In the genomic region with DNA sequence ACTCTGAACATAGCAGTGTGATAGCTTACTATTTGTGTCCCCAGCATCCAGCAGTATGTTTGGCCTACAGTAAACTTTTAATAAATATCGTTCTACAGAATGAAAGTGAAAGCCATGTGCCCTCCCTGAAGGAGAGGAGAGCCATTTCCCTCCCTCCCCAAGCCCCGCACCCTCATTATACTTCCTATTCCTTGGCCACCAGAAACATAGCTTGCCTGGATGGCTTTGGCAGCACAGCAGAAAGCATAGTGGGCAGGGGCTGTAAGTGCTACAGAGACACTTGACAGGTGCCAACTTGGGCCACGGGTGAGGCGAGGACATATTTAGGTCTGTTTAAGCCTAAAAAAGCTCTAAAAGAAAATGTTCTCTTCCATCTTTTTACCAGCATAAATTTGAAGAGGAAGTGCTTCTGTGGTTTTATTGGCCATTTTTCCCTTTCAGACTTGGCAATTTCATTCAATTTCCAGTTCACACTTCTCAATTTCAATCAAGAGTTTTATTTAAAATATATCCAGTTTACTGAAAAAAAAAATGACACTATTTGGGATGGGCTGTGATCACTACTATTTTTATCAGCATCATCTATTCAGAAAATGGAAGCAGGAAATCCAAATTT, we compare ENCODE assay signal across 16 cellular contexts. TPM values are rescaled to one million over a fixed set of nuclear protein-coding genes. Genes with fewer than 3 reads are reported as not detected.
DNase-seq lines count a peak whose midpoint lies in the region.
"Had no signal": no experiment of that assay in that cellular context is flagged by ENCODE, and none has a peak within 500 bp of the region (broad histone marks: within the 10 kb centered on the region; RNA-seq: fewer than 3 reads in every experiment).

No MANE protein-coding gene starts in this region.

- H3K9me2 ChIP-seq in GM23248 (ENCODE audit: insufficient read depth), result no peaks in the 10 kb centered on the region

- peak overlapping the region; percentile 82 for H4K8ac ChIP-seq in mesenchymal stem cell (ENCODE audit: low read length)

- H3K79me1 ChIP-seq in mesenchymal stem cell (replicated peaks; ENCODE audit: low read length, poor library complexity, severe bottlenecking), result no peaks in the 10 kb centered on the region

- H2AK5ac ChIP-seq in mesenchymal stem cell (ENCODE audit: low read length, severe bottlenecking), result no peak overlapping the region

- H2BK12ac ChIP-seq in mesenchymal stem cell (ENCODE audit: low read length in 2 of 2), result no peak overlapping the region

- H3K9me3 ChIP-seq in BLaER1 treated with 17β-estradiol and CSF1 and Interleukin-3, amounts not matched to agents 10 nM and 100 nM (replicated peaks in 1 of 11), result no peaks in the 10 kb centered on the region
- H3K9me3 ChIP-seq in GM23248 (ENCODE audit: low read depth) (no peaks in the 10 kb centered on the region), mesenchymal stem cell (ENCODE audit: control insufficient read depth, low read length) (no peaks in the 10 kb centered on the region)
- H3K9me3 ChIP-seq: esophagus squamous epithelium, left ventricle myocardium inferior had no signal

- no peak overlapping the region for H4K91ac ChIP-seq in mesenchymal stem cell (ENCODE audit: low read length)

- peak overlapping the region in 3 of 10 experiments; percentile 19 to 37 (median 22); a peak in 2 of 20 replicates for H3K4me3 ChIP-seq in BLaER1 treated with 17β-estradiol and CSF1 and Interleukin-3, amounts not matched to agents 10 nM and 100 nM
- H3K4me3 ChIP-seq in GM23248 (no peak overlapping the region), mesenchymal stem cell (ENCODE audit: insufficient read depth in 1 of 2, low read depth in 1 of 2, low read length in 2 of 2) (no peak overlapping the region)
- H3K4me3 ChIP-seq: esophagus squamous epithelium, left ventricle myocardium inferior had no signal

- DNase-seq in GM23248 (no peak), OCI-M1 (lab: John Stamatoyannopoulos, UW) (peak; percentile 89), mesenchymal stem cell (peak; percentile 18), HK-2 (ENCODE audit: unreplicated experiment) (no peak), Ammon's horn (ENCODE audit: low spot score) (no peak), iPS-NIHi11 (ENCODE audit: low spot score) (no peak)
- DNase-seq: activated CD4-positive, alpha-beta T cell treated with anti-CD3 and anti-CD28 coated beads, Interleukin-2, amount 50 U/mL, for 48 hours; activated naive CD4-positive, alpha-beta T cell treated with Interleukin-2 at 50 U/mL for 16 hours; Calu3; esophagus squamous epithelium; left ventricle myocardium inferior; NCI-H1694; NCI-H226; NK-92 treated with Interleukin-12 subunit alpha and Interleukin-12 subunit beta, amount 100 ng/mL, for 24 hours had no signal

- H2BK120ac ChIP-seq in mesenchymal stem cell (ENCODE audit: low read depth, low read length), result no peak overlapping the region

- no peak overlapping the region for H2BK15ac ChIP-seq in mesenchymal stem cell (ENCODE audit: low read depth, poor library complexity, severe bottlenecking)

- H3K79me2 ChIP-seq in GM23248 (ENCODE audit: insufficient read depth), result no peaks in the 10 kb centered on the region

- H3K27me3 ChIP-seq in BLaER1 treated with 17β-estradiol and CSF1 and Interleukin-3, amounts not matched to agents 10 nM and 100 nM, result 0 out of 22 replicates have a peak, but pooled peaks cover 0 to 4% (median 0%) of the 10 kb centered on the region in 11 experiments
- H3K27me3 ChIP-seq in GM23248 (replicated peaks; ENCODE audit: insufficient read depth) (no peaks in the 10 kb centered on the region), mesenchymal stem cell (ENCODE audit: control insufficient read depth in 1 of 2, insufficient read depth in 1 of 2, low read length in 2 of 2) (peaks cover 0 to 11% of the 10 kb centered on the region in 2 experiments)

- H3K9ac ChIP-seq in BLaER1 treated with 17β-estradiol and CSF1 and Interleukin-3, amounts not matched to agents 10 nM and 100 nM, result peak overlapping the region in 4 of 11 experiments; percentile 24 to 35 (median 32); a peak in 3 of 22 replicates
- H3K9ac ChIP-seq in GM23248 (no peak overlapping the region), mesenchymal stem cell (ENCODE audit: low read length) (no peak overlapping the region)

- H3K18ac ChIP-seq in mesenchymal stem cell (ENCODE audit: low read depth in 1 of 2, low read length in 2 of 2), result peak overlapping the region in 1 of 2 experiments; percentile 21

- H3F3A ChIP-seq in GM23248 (ENCODE audit: insufficient read depth), result 0 out of 2 replicates have a peak, but pooled peaks cover 6% of the 10 kb centered on the region

- H2AFZ ChIP-seq in GM23248 (peak overlapping the region; percentile 3; the same call in 1 of the 2 replicates), mesenchymal stem cell (ENCODE audit: low read depth, low read length) (no peak overlapping the region)

- H3K14ac ChIP-seq in mesenchymal stem cell (ENCODE audit: low read length in 2 of 2), result no peak overlapping the region

- H3K23ac ChIP-seq in mesenchymal stem cell (ENCODE audit: low read length in 2 of 2), result no peak overlapping the region

- in situ Hi-C loops in GM23248 (cut with MboI), result no loop called here

- H4K20me1 ChIP-seq in BLaER1 treated with 17β-estradiol and CSF1 and Interleukin-3, amounts not matched to agents 10 nM and 100 nM, result no peaks in the 10 kb centered on the region
- H4K20me1 ChIP-seq in GM23248 (ENCODE audit: insufficient read depth), result no peaks in the 10 kb centered on the region

- peak overlapping the region; percentile 64 to 89 (median 70) for H3K4me2 ChIP-seq in BLaER1 treated with 17β-estradiol and CSF1 and Interleukin-3, amounts not matched to agents 10 nM and 100 nM
- H3K4me2 ChIP-seq in GM23248 (ENCODE audit: unreplicated experiment), result no peak overlapping the region
- H3K4me2 ChIP-seq in mesenchymal stem cell (ENCODE audit: low read length, poor library complexity, severe bottlenecking), result no peak overlapping the region

- peak overlapping the region in 8 of 11 experiments; percentile 36 to 68 (median 52); a peak in 12 of 22 replicates for H3K27ac ChIP-seq in BLaER1 treated with 17β-estradiol and CSF1 and Interleukin-3, amounts not matched to agents 10 nM and 100 nM
- H3K27ac ChIP-seq in GM23248 (no peak overlapping the region), mesenchymal stem cell (ENCODE audit: low read length, poor library complexity, severe bottlenecking) (no peak overlapping the region)
- H3K27ac ChIP-seq: esophagus squamous epithelium, left ventricle myocardium inferior had no signal

- no peak overlapping the region for H2BK5ac ChIP-seq in mesenchymal stem cell (ENCODE audit: low read depth, low read length, poor library complexity, severe bottlenecking)

- peaks cover 41 to 55% (median 46%) of the 10 kb centered on the region in 10 experiments for H3K4me1 ChIP-seq in BLaER1 treated with 17β-estradiol and CSF1 and Interleukin-3, amounts not matched to agents 10 nM and 100 nM
- H3K4me1 ChIP-seq in GM23248 (ENCODE audit: insufficient read depth) (no peaks in the 10 kb centered on the region), mesenchymal stem cell (ENCODE audit: control insufficient read depth, insufficient read depth, low read depth, low read length) (peaks cover 6% of the 10 kb centered on the region)

- H3K36me3 ChIP-seq in BLaER1 treated with 17β-estradiol and CSF1 and Interleukin-3, amounts not matched to agents 10 nM and 100 nM, result no peaks in the 10 kb centered on the region
- H3K36me3 ChIP-seq in GM23248 (ENCODE audit: low read depth), result no peaks in the 10 kb centered on the region
- no peaks in the 10 kb centered on the region for H3K36me3 ChIP-seq in mesenchymal stem cell (ENCODE audit: control insufficient read depth in 1 of 2, insufficient read depth in 2 of 2, low read depth in 1 of 2, low read length in 2 of 2)
- H3K36me3 ChIP-seq: esophagus squamous epithelium, left ventricle myocardium inferior had no signal

- no peak overlapping the region for H3K4ac ChIP-seq in mesenchymal stem cell (ENCODE audit: low read depth in 1 of 2, low read length in 2 of 2)

- WGBS in GM23248 (ENCODE audit: low coverage in 1 of 2, low lambda C conversion rate in 2 of 2, missing lambda C conversion rate in 2 of 2), 2 experiments, result 54 to 62% methylated on average over 4 of the region's 4 CpGs
- WGBS in mesenchymal stem cell, result 79% methylated on average over 2 of the region's 4 CpGs

RNA-seq across cellular contexts. Expression of a gene that starts 12.7 kb away (rescaled TPM):
- total RNA-seq in GM23248 (2014; rRNA removed; shearing (Covaris generic)), result 0.13 and 0.54 TPM in 2 replicates
- polyA plus RNA-seq in GM23248 (2016; fragmentation: Nextera tagmentation; extraction: Ambion mirVana), result 0.10 and 0.32 TPM in 2 replicates
- 9.0 TPM for polyA plus RNA-seq in mesenchymal stem cell (2013, experiment 1 of 2)
- 8.7 TPM for polyA plus RNA-seq in mesenchymal stem cell (2013, experiment 2 of 2)
- total RNA-seq: astrocyte had no signal

Comparison
In these comparisons a context has a peak if more than half of its experiments do, and no peak if none do; other contexts are left out.
1. H3K27ac ChIP-seq: peak in BLaER1 treated with 17β-estradiol and CSF1 and Interleukin-3, amounts not matched to agents 10 nM and 100 nM (8 of 11); none in GM23248 (single experiment) and mesenchymal stem cell (single experiment).
2. H3K4me2 ChIP-seq: peak in BLaER1 treated with 17β-estradiol and CSF1 and Interleukin-3, amounts not matched to agents 10 nM and 100 nM (11 of 11); none in GM23248 (single experiment) and mesenchymal stem cell (single experiment).
3. DNase-seq: peak in OCI-M1 (single experiment) and mesenchymal stem cell (single experiment); none in GM23248 (single experiment), HK-2 (single experiment), Ammon's horn (single experiment) and iPS-NIHi11 (single experiment).